In genomic region chr10:99788598-99789259, GRCh38 we compare ENCODE assay signal across 11 cellular contexts. TPM values are rescaled to one million over a fixed set of nuclear protein-coding genes. Genes with fewer than 3 reads are reported as not detected.
DNase-seq lines count a peak whose midpoint lies in the region; TF ChIP-seq lines count a peak whose summit lies in the region.
"Had no signal": no experiment of that assay in that cellular context is flagged by ENCODE, and none has a peak within 500 bp of the region (broad histone marks: within the 10 kb centered on the region; RNA-seq: fewer than 3 reads in every experiment).

No MANE protein-coding gene starts in this region.

- no peaks in the 10 kb centered on the region for H3K4me1 ChIP-seq in Peyer's patch
- H3K4me1 ChIP-seq in muscle layer of colon (ENCODE audit: insufficient read depth, low read length) = no peaks in the 10 kb centered on the region
- peaks cover 0 to 4% of the 10 kb centered on the region in 2 donors for H3K4me1 ChIP-seq in uterus

- TF ChIP-seq POLR2A in Peyer's patch (IDR thresholded peaks at IDR 0.05) = no peak
- no peak for TF ChIP-seq POLR2A in uterus (IDR thresholded peaks at IDR 0.05)

- H3K4me3 ChIP-seq in Peyer's patch = no peak overlapping the region
- H3K4me3 ChIP-seq in fibroblast of mammary gland (ENCODE audit: control insufficient read depth, low read depth, low read length) = peak overlapping the region; percentile 23
- no peak overlapping the region for H3K4me3 ChIP-seq in muscle layer of colon (ENCODE audit: low read depth in 1 of 2, low read length in 2 of 2)
- H3K4me3 ChIP-seq in uterus = no peak overlapping the region

- intact Hi-C loops in uterus (cut with DNase I; ENCODE audit: low total_unique reads) = no loop called here

- TF ChIP-seq CTCF in Peyer's patch (IDR thresholded peaks at IDR 0.05) = no peak
- TF ChIP-seq CTCF in fibroblast of mammary gland (conservative IDR thresholded peaks at IDR 0.05; ENCODE audit: control insufficient read depth, insufficient read depth, low read depth, low read length) = no peak
- TF ChIP-seq CTCF in uterus (IDR thresholded peaks at IDR 0.05) = no peak

- DNase-seq in Peyer's patch (peak in 1 of 3 donors; percentile 54), fibroblast of mammary gland (ENCODE audit: low read depth) (peak; percentile 100), uterus (peak; percentile 73 to 74), iPS-NIHi7 (ENCODE audit: extremely low spot score) (no peak), DMS153 treated with DMSO at 0.1 percent for 48 hours (lab: John Stamatoyannopoulos, UW; ENCODE audit: unreplicated experiment) (no peak), cerebellar nuclear complex (lab: John Stamatoyannopoulos, UW) (no peak)
- no peak for DNase-seq in central memory CD4-positive, alpha-beta T cell
- DNase-seq: activated CD4-positive, alpha-beta memory T cell treated with anti-CD3 and anti-CD28 coated beads, Interleukin-2, amount 10 ng/mL, durations not matched to agents 7 days and 5 days; head of caudate nucleus had no signal

- H3K27ac ChIP-seq in Peyer's patch (peak overlapping the region; percentile 19 to 67 (median 42)), muscle layer of colon (ENCODE audit: low read depth, low read length) (peak overlapping the region; percentile 32), uterus (peak overlapping the region; percentile 62 to 69)
- H3K27ac ChIP-seq: neutrophil had no signal

- peaks cover 0 to 3% (median 0%) of the 10 kb centered on the region in 3 donors for H3K36me3 ChIP-seq in Peyer's patch
- H3K36me3 ChIP-seq in muscle layer of colon (ENCODE audit: insufficient read depth, low read length) = no peaks in the 10 kb centered on the region
- H3K36me3 ChIP-seq in uterus = no peaks in the 10 kb centered on the region
- H3K36me3 ChIP-seq: neutrophil had no signal

- H3K9me3 ChIP-seq in Peyer's patch = no peaks in the 10 kb centered on the region
- no peaks in the 10 kb centered on the region for H3K9me3 ChIP-seq in muscle layer of colon (ENCODE audit: low read length)
- H3K9me3 ChIP-seq in uterus = no peaks in the 10 kb centered on the region
- H3K9me3 ChIP-seq: neutrophil had no signal

- no peak overlapping the region for H3K9ac ChIP-seq in muscle layer of colon (ENCODE audit: low read length)

- H3K27me3 ChIP-seq in Peyer's patch = no peaks in the 10 kb centered on the region
- H3K27me3 ChIP-seq in muscle layer of colon (ENCODE audit: control insufficient read depth in 1 of 2, insufficient read depth in 2 of 2, low read length in 2 of 2) = no peaks in the 10 kb centered on the region
- H3K27me3 ChIP-seq in uterus = no peaks in the 10 kb centered on the region
- H3K27me3 ChIP-seq: neutrophil had no signal

RNA-seq across cellular contexts. Expression of gene ABCC2, which starts 6.3 kb away (rescaled TPM):
- total RNA-seq in Peyer's patch = 100 to 1,000 TPM in 1 of 4 donors, 10 to 100 TPM in 2, 1 to 10 TPM in 1; 9.9 to 156 (median 64.6) TPM
- total RNA-seq in uterus = 1 to 10 TPM in 3 of 4 donors, under 1 TPM in 1; 0.29 to 3.0 (median 1.2) TPM

RNA-seq across cellular contexts. Expression of gene CUTC, which starts 56.7 kb away (rescaled TPM):
- total RNA-seq in Peyer's patch (10 to 100 TPM; 11.7 to 53.6 (median 17.0) TPM), uterus (10 to 100 TPM in 2 of 4 donors, 1 to 10 TPM in 2; 4.4 to 26.6 (median 14.4) TPM)

RNA-seq across cellular contexts. Expression of gene COX15, which starts 56.8 kb away (rescaled TPM):
- total RNA-seq in Peyer's patch = 10 to 100 TPM; 26.6 to 33.8 (median 32.9) TPM
- total RNA-seq in uterus = 10 to 100 TPM; 11.5 to 45.6 (median 30.1) TPM

Comparison
In these comparisons a context has a peak if more than half of its experiments do, and no peak if none do; other contexts are left out.
1. DNase-seq: peak in fibroblast of mammary gland (single experiment) and uterus (2 of 2); none in iPS-NIHi7 (single experiment), DMS153 treated with DMSO at 0.1 percent for 48 hours (single experiment), central memory CD4-positive, alpha-beta T cell (single experiment) and cerebellar nuclear complex (0 of 2).
2. Peak in every context shown above with its lines, with median percentiles within 50 percentile points of each other: H3K27ac ChIP-seq.